8 cellular contexts compared by ENCODE assay signal in the genomic region with DNA sequence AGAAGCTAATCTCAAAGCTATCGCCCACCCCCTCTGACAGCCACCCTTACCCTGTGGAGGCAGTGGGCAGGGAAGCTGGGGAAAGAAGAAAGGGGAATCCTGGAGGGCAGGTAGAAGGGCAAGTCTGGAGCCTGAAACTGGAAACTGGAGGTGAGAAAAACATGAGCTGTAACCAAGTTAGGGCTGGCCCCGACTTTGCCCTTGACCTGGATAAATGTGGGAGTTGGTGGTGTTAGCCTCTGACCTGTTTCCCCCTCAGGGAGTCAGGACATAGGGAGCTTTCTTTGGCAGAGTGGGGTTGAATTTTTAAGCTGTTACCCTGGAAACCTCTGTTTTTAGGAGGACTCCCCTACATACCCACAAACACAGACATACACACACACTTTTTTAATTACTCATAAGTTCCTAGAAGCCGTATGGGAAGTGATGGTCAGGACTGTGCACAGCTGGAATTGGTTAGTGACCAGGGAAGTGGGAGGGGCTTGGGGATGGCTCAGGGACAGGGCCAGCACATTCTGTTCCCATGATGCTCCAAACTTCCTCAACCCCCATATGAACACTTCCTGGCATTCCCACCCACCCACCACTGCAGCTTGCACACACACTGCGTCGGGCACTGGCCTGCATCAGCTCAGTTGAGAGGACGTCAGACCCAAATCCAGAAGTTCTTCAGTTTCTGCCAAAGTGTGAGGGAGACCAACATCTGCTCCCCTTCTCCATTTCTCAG. TPM values are rescaled to one million over a fixed set of nuclear protein-coding genes. Genes with fewer than 3 reads are reported as not detected.
DNase-seq lines count a peak whose midpoint lies in the region; ATAC-seq lines count a peak whose summit lies in the region.

No MANE protein-coding gene starts in this region.

- H3K4me3 ChIP-seq in MG63: peak overlapping the region; percentile 30
- H3K4me3 ChIP-seq in rectal smooth muscle tissue (ENCODE audit: low read length): no peak overlapping the region

- peak overlapping the region; percentile 73 for H3K27ac Mint-ChIP-seq in activated T-helper 2 cell treated with anti-CD3 and anti-CD28 coated beads, Interferon-gamma antibody, Interleukin-2, Interleukin-4, amounts not matched to agents 10 μg/mL and 5 μg/mL and 100 μg/mL, durations not matched to agents 14 hours and 24 hours and 36 hours

- H3K27me3 ChIP-seq in MG63: no peaks in the 10 kb centered on the region
- no peaks in the 10 kb centered on the region for H3K27me3 ChIP-seq in rectal smooth muscle tissue (ENCODE audit: control insufficient read depth, insufficient read depth, low read length)

- no peak overlapping the region for H3K9ac ChIP-seq in rectal smooth muscle tissue (ENCODE audit: low read length)

- H3K4me3 Mint-ChIP-seq in activated T-helper 2 cell treated with anti-CD3 and anti-CD28 coated beads, Interferon-gamma antibody, Interleukin-2, Interleukin-4, amounts not matched to agents 10 μg/mL and 5 μg/mL and 100 μg/mL, durations not matched to agents 14 hours and 24 hours and 36 hours (ENCODE audit: low read depth): no peak overlapping the region

- no peaks in the 10 kb centered on the region for H3K9me3 Mint-ChIP-seq in activated T-helper 2 cell treated with anti-CD3 and anti-CD28 coated beads, Interferon-gamma antibody, Interleukin-2, Interleukin-4, amounts not matched to agents 10 μg/mL and 5 μg/mL and 100 μg/mL, durations not matched to agents 14 hours and 24 hours and 36 hours

- peaks cover 8% of the 10 kb centered on the region for H3K4me1 Mint-ChIP-seq in activated T-helper 2 cell treated with anti-CD3 and anti-CD28 coated beads, Interferon-gamma antibody, Interleukin-2, Interleukin-4, amounts not matched to agents 10 μg/mL and 5 μg/mL and 100 μg/mL, durations not matched to agents 14 hours and 24 hours and 36 hours (ENCODE audit: low read depth)

- no peaks in the 10 kb centered on the region for H3K36me3 Mint-ChIP-seq in activated T-helper 2 cell treated with anti-CD3 and anti-CD28 coated beads, Interferon-gamma antibody, Interleukin-2, Interleukin-4, amounts not matched to agents 10 μg/mL and 5 μg/mL and 100 μg/mL, durations not matched to agents 14 hours and 24 hours and 36 hours (ENCODE audit: low read depth)

- intact Hi-C loops in activated T-helper 2 cell treated with anti-CD3 and anti-CD28 coated beads, Interferon-gamma antibody, Interleukin-2, Interleukin-4, amounts not matched to agents 10 μg/mL and 5 μg/mL and 100 μg/mL, durations not matched to agents 14 hours and 24 hours and 36 hours (cut with micrococcal nuclease): no loop called here
- intact Hi-C loops in left cardiac atrium (cut with DNase I): loop anchor here in 1 of 2 donors (2.0 kb wide), 1 partner anchor 17 kb away; no protein-coding TSS in a partner anchor

- H3K36me3 ChIP-seq in MG63 (no peaks in the 10 kb centered on the region), rectal smooth muscle tissue (ENCODE audit: control insufficient read depth, insufficient read depth, low read length) (no peaks in the 10 kb centered on the region)

- H3K27me3 Mint-ChIP-seq in activated T-helper 2 cell treated with anti-CD3 and anti-CD28 coated beads, Interferon-gamma antibody, Interleukin-2, Interleukin-4, amounts not matched to agents 10 μg/mL and 5 μg/mL and 100 μg/mL, durations not matched to agents 14 hours and 24 hours and 36 hours (ENCODE audit: low read depth): peaks cover 15% of the 10 kb centered on the region

- ATAC-seq in left cardiac atrium (peak; percentile 95 to 97), GM21360 (IDR thresholded peaks at IDR 0.05; ENCODE audit: unreplicated experiment) (no peak), GM19455 (IDR thresholded peaks at IDR 0.05; ENCODE audit: unreplicated experiment) (no peak)

- DNase-seq in MG63: peak; percentile 95
- DNase-seq in activated T-helper 2 cell treated with anti-CD3 and anti-CD28 coated beads, Interferon-gamma antibody, Interleukin-2, Interleukin-4, amounts not matched to agents 10 μg/mL and 5 μg/mL and 100 μg/mL, durations not matched to agents 14 hours and 24 hours and 36 hours (ENCODE audit: low spot score): no peak
- peak; percentile 95 for DNase-seq in left cardiac atrium
- DNase-seq in DMS 273 treated with DMSO at 0.1 percent for 48 hours (lab: John Stamatoyannopoulos, UW): no peak
- no peak for DNase-seq in DMS153 treated with DMSO at 0.1 percent for 48 hours (lab: John Stamatoyannopoulos, UW; ENCODE audit: unreplicated experiment)

- peak overlapping the region; percentile 70 for H3K27ac ChIP-seq in rectal smooth muscle tissue (ENCODE audit: low read depth, low read length)

- H3K9me3 ChIP-seq in MG63: no peaks in the 10 kb centered on the region

- H3K4me1 ChIP-seq in rectal smooth muscle tissue (ENCODE audit: control insufficient read depth, insufficient read depth, low read length): no peaks in the 10 kb centered on the region

RNA-seq across cellular contexts. Expression of a gene that starts 5.0 kb away (rescaled TPM):
- total RNA-seq in MG63 (2014; rRNA removed; shearing (Covaris generic); ENCODE audit: low replicate concordance): not detected in 2 replicates
- total RNA-seq in activated T-helper 2 cell treated with anti-CD3 and anti-CD28 coated beads, Interferon-gamma antibody, Interleukin-2, Interleukin-4, amounts not matched to agents 10 μg/mL and 5 μg/mL and 100 μg/mL, durations not matched to agents 14 hours and 24 hours and 36 hours: not detected in 2 replicates
- total RNA-seq in left cardiac atrium: 10 to 100 TPM; 11.1 to 23.3 TPM

RNA-seq across cellular contexts. Expression of a gene that starts 18.4 kb away (rescaled TPM):
- total RNA-seq in MG63 (2014; rRNA removed; shearing (Covaris generic); ENCODE audit: low replicate concordance): 46.6 and 49.9 TPM in 2 replicates
- 34.8 and 35.2 TPM in 2 replicates for total RNA-seq in activated T-helper 2 cell treated with anti-CD3 and anti-CD28 coated beads, Interferon-gamma antibody, Interleukin-2, Interleukin-4, amounts not matched to agents 10 μg/mL and 5 μg/mL and 100 μg/mL, durations not matched to agents 14 hours and 24 hours and 36 hours
- total RNA-seq in left cardiac atrium: 10 to 100 TPM; 20.3 to 21.3 TPM

RNA-seq across cellular contexts. Expression of a gene that starts 29.9 kb away (rescaled TPM):
- total RNA-seq in MG63 (2014; rRNA removed; shearing (Covaris generic); ENCODE audit: low replicate concordance): 8.0 and 12.0 TPM in 2 replicates
- total RNA-seq in activated T-helper 2 cell treated with anti-CD3 and anti-CD28 coated beads, Interferon-gamma antibody, Interleukin-2, Interleukin-4, amounts not matched to agents 10 μg/mL and 5 μg/mL and 100 μg/mL, durations not matched to agents 14 hours and 24 hours and 36 hours: 58.6 and 59.2 TPM in 2 replicates
- 10 to 100 TPM; 21.4 to 24.0 TPM for total RNA-seq in left cardiac atrium

RNA-seq across cellular contexts. Expression of a gene that starts 30.2 kb away (rescaled TPM):
- total RNA-seq in MG63 (2014; rRNA removed; shearing (Covaris generic); ENCODE audit: low replicate concordance): 142 and 228 TPM in 2 replicates
- 78.3 and 82.2 TPM in 2 replicates for total RNA-seq in activated T-helper 2 cell treated with anti-CD3 and anti-CD28 coated beads, Interferon-gamma antibody, Interleukin-2, Interleukin-4, amounts not matched to agents 10 μg/mL and 5 μg/mL and 100 μg/mL, durations not matched to agents 14 hours and 24 hours and 36 hours
- total RNA-seq in left cardiac atrium: 10 to 100 TPM; 42.9 to 50.1 TPM

Comparison
In these comparisons a context has a peak if more than half of its experiments do, and no peak if none do; other contexts are left out.
1. DNase-seq: peak in MG63 (single experiment) and left cardiac atrium (single experiment); none in activated T-helper 2 cell treated with anti-CD3 and anti-CD28 coated beads, Interferon-gamma antibody, Interleukin-2, Interleukin-4, amounts not matched to agents 10 μg/mL and 5 μg/mL and 100 μg/mL, durations not matched to agents 14 hours and 24 hours and 36 hours (single experiment), DMS 273 treated with DMSO at 0.1 percent for 48 hours (single experiment) and DMS153 treated with DMSO at 0.1 percent for 48 hours (single experiment).
2. ATAC-seq: peak in left cardiac atrium (2 of 2); none in GM21360 (single experiment) and GM19455 (single experiment).
3. RNA of a gene that starts 5.0 kb away (total RNA-seq): 11.1 to 23.3 TPM in left cardiac atrium; not detected in activated T-helper 2 cell treated with anti-CD3 and anti-CD28 coated beads, Interferon-gamma antibody, Interleukin-2, Interleukin-4, amounts not matched to agents 10 μg/mL and 5 μg/mL and 100 μg/mL, durations not matched to agents 14 hours and 24 hours and 36 hours and not detected in MG63; every median in the first group is over 10 times any median in the second.